ENCODE assay signal across 13 cellular contexts in the genomic region with DNA sequence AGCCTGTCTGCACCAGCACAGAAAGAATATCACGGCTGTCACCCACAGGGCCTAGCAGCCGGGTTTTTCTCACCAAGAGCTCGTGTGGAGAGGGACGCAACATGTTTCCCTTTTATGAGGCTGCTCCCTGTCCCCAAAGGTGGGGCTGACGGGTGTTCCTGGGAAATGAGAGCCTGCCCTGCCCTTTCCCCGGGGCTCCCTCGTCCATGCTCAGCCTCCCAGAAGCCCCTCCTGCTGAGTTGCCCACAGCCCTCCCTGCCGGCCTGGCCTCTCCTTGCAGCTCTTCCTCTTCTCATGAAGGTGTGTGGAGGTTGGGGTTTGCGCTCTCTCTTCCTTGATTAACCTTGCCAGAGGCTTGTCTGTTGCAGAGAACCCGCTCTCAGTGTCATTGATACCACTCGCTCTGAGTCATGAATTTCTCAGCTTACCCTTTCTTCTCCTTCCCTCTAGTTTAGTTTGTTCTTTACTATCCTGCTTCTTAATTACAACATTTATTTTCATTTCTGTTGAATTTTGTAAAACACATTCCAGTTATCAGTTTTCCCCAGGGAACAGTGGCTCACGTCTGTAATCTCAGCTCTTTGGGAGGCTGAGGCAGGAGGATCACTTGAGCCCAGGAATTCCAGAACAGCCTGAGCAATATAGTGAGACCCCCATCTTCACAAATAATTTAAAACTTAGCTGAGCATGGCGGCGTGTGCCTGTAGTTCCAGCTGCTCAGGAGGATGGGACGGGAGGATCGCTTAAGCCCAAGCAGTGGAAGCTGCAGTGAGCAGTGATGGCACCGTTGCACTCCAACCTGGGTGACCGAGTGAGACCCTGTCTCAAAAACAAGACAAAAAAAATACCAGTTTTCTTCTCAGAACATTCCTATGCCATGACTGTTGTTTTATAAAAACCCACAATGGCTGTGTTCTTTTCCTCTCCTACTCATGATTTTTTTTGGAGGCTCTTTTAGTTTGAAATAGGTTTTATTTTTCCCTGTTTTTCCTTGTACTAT.
DNase-seq lines count a peak whose midpoint lies in the region; ATAC-seq, FAIRE-seq and TF ChIP-seq lines count a peak whose summit lies in the region.
"Had no signal": no experiment of that assay in that cellular context is flagged by ENCODE, and none has a peak within 500 bp of the region (broad histone marks: within the 10 kb centered on the region; RNA-seq: fewer than 3 reads in every experiment).

No MANE protein-coding gene starts in this region.

- H3K9me3 Mint-ChIP-seq in natural killer cell treated with Interleukin-12 subunit alpha and Interleukin-12 subunit beta and Interleukin-15 and Interleukin-18, amount 100 ng/mL, for 72 hours = no peaks in the 10 kb centered on the region
- no peaks in the 10 kb centered on the region for H3K9me3 Mint-ChIP-seq in natural killer cell
- H3K9me3 Mint-ChIP-seq in Caco-2 (ENCODE audit: unreplicated experiment) = no peaks in the 10 kb centered on the region
- H3K9me3 Mint-ChIP-seq in Calu3 (ENCODE audit: low read depth, unreplicated experiment) = peaks cover 2% of the 10 kb centered on the region

- BruUV-seq in Caco-2 (replicated peaks; lab: Mats Ljungman, UMichigan) (no TSS peak), Calu3 (replicated peaks; lab: Mats Ljungman, UMichigan) (no TSS peak)

- TF ChIP-seq CTCF in natural killer cell (IDR thresholded peaks at IDR 0.05) = no peak
- TF ChIP-seq CTCF in Caco-2 (IDR thresholded peaks at IDR 0.05; ENCODE audit: insufficient read depth in 1 of 2, low read depth in 1 of 2, low read length in 1 of 2, severe bottlenecking in 1 of 2, unreplicated experiment in 1 of 2) = no peak
- no peak for TF ChIP-seq CTCF in Calu3 (IDR thresholded peaks at IDR 0.05; ENCODE audit: unreplicated experiment)

- H3K4me3 ChIP-seq in Caco-2 (ENCODE audit: low read depth, low read length) (no peak overlapping the region), MG63 (no peak overlapping the region)
- H3K4me3 ChIP-seq: BLaER1 treated with 17β-estradiol and CSF1 and Interleukin-3, amounts not matched to agents 10 nM and 100 nM; prostate gland had no signal

- CTCF ChIA-PET in Caco-2 (lab: Charles Lee) = interaction anchor here (0.6 kb wide), 1 partner anchor 99 kb away, joined by 3 read pairs; no protein-coding TSS in a partner anchor
- CTCF ChIA-PET in Calu3 (lab: Charles Lee) = no interaction called here

- H3K27me3 ChIP-seq in Caco-2 (replicated peaks; ENCODE audit: control insufficient read depth, insufficient read depth, low read length) (no peaks in the 10 kb centered on the region), MG63 (no peaks in the 10 kb centered on the region)

- H3K36me3 ChIP-seq in Caco-2 (ENCODE audit: control insufficient read depth, insufficient read depth, low read length) (0 out of 2 replicates have a peak, but pooled peaks cover 2% of the 10 kb centered on the region), MG63 (no peaks in the 10 kb centered on the region)
- H3K36me3 ChIP-seq: BLaER1 treated with 17β-estradiol and CSF1 and Interleukin-3, amounts not matched to agents 10 nM and 100 nM; prostate gland; WERI-Rb-1 had no signal

- H3K4me1 ChIP-seq in Caco-2 = peaks cover 14% of the 10 kb centered on the region

- no peak overlapping the region for H3K27ac Mint-ChIP-seq in natural killer cell treated with Interleukin-12 subunit alpha and Interleukin-12 subunit beta and Interleukin-15 and Interleukin-18, amount 100 ng/mL, for 72 hours
- H3K27ac Mint-ChIP-seq in natural killer cell = no peak overlapping the region
- no peak overlapping the region for H3K27ac Mint-ChIP-seq in Caco-2 (ENCODE audit: unreplicated experiment)
- no peak overlapping the region for H3K27ac Mint-ChIP-seq in Calu3 (ENCODE audit: unreplicated experiment)

- H3K27me3 Mint-ChIP-seq in natural killer cell treated with Interleukin-12 subunit alpha and Interleukin-12 subunit beta and Interleukin-15 and Interleukin-18, amount 100 ng/mL, for 72 hours = peaks cover 0 to 4% of the 10 kb centered on the region in 2 donors
- peaks cover 10 to 15% of the 10 kb centered on the region in 2 donors for H3K27me3 Mint-ChIP-seq in natural killer cell (ENCODE audit: low read depth in 2 of 2)
- no peaks in the 10 kb centered on the region for H3K27me3 Mint-ChIP-seq in Caco-2 (ENCODE audit: insufficient read depth, unreplicated experiment)
- H3K27me3 Mint-ChIP-seq in Calu3 (ENCODE audit: unreplicated experiment) = no peaks in the 10 kb centered on the region

- DNase-seq in natural killer cell treated with Interleukin-12 subunit alpha and Interleukin-12 subunit beta and Interleukin-15 and Interleukin-18, amount 100 ng/mL, for 72 hours (ENCODE audit: low spot score) = peak; percentile 39
- DNase-seq in natural killer cell (no peak), amniotic epithelial cell (ENCODE audit: low read depth) (peak; percentile 50), iris pigment epithelial cell (ENCODE audit: low read depth) (peak; percentile 66), urothelium cell line (ENCODE audit: low spot score) (peak; percentile 62), Caco-2 (no peak), Calu3 (no peak), MG63 (no peak)
- DNase-seq: activated gamma-delta T cell, NCI-H1417 treated with DMSO at 0.1 percent for 48 hours, WERI-Rb-1 had no signal

- no peak for FAIRE-seq in urothelium cell line (lab: Jason Lieb, UNC)

- POLR2A ChIA-PET in Caco-2 (lab: Charles Lee) = interaction anchor here (0.5 kb wide), 1 partner anchor 9 kb away, joined by 3 read pairs; no protein-coding TSS in a partner anchor

- no peak overlapping the region for H3K4me3 Mint-ChIP-seq in natural killer cell treated with Interleukin-12 subunit alpha and Interleukin-12 subunit beta and Interleukin-15 and Interleukin-18, amount 100 ng/mL, for 72 hours
- H3K4me3 Mint-ChIP-seq in natural killer cell (no peak overlapping the region), Caco-2 (ENCODE audit: unreplicated experiment) (no peak overlapping the region), Calu3 (ENCODE audit: low read depth, unreplicated experiment) (no peak overlapping the region)

- H3K4me1 Mint-ChIP-seq in natural killer cell treated with Interleukin-12 subunit alpha and Interleukin-12 subunit beta and Interleukin-15 and Interleukin-18, amount 100 ng/mL, for 72 hours (ENCODE audit: low read depth in 2 of 2) = peaks cover 12 to 16% of the 10 kb centered on the region in 2 donors
- H3K4me1 Mint-ChIP-seq in natural killer cell (peaks cover 16 to 29% of the 10 kb centered on the region in 2 donors), Caco-2 (ENCODE audit: low read depth, unreplicated experiment) (peaks cover 19% of the 10 kb centered on the region), Calu3 (ENCODE audit: low read depth, unreplicated experiment) (peaks cover 18% of the 10 kb centered on the region)

- no peaks in the 10 kb centered on the region for H3K9me3 ChIP-seq in Caco-2
- no peaks in the 10 kb centered on the region for H3K9me3 ChIP-seq in MG63
- H3K9me3 ChIP-seq: BLaER1 treated with 17β-estradiol and CSF1 and Interleukin-3, amounts not matched to agents 10 nM and 100 nM; prostate gland had no signal

- H3K36me3 Mint-ChIP-seq in natural killer cell treated with Interleukin-12 subunit alpha and Interleukin-12 subunit beta and Interleukin-15 and Interleukin-18, amount 100 ng/mL, for 72 hours = no peaks in the 10 kb centered on the region
- H3K36me3 Mint-ChIP-seq in natural killer cell (no peaks in the 10 kb centered on the region), Caco-2 (ENCODE audit: insufficient read depth, unreplicated experiment) (peaks cover 10% of the 10 kb centered on the region), Calu3 (ENCODE audit: insufficient read depth, unreplicated experiment) (peaks cover 17% of the 10 kb centered on the region)

- intact Hi-C loops in natural killer cell (cut with micrococcal nuclease) (no loop called here), Caco-2 (cut with micrococcal nuclease; ENCODE audit: unreplicated experiment) (loop anchor here (2.0 kb wide), 1 partner anchor 55 kb away; no protein-coding TSS in a partner anchor), Calu3 (cut with micrococcal nuclease; ENCODE audit: unreplicated experiment) (loop anchor here (2.0 kb wide), 1 partner anchor 23 kb away; no protein-coding TSS in a partner anchor)

- ATAC-seq in natural killer cell treated with Interleukin-12 subunit alpha and Interleukin-12 subunit beta and Interleukin-15 and Interleukin-18, amount 100 ng/mL, for 72 hours = no peak
- ATAC-seq in natural killer cell = no peak

Comparison
In these comparisons a context has a peak if more than half of its experiments do, and no peak if none do; other contexts are left out.
1. DNase-seq: peak in natural killer cell treated with Interleukin-12 subunit alpha and Interleukin-12 subunit beta and Interleukin-15 and Interleukin-18, amount 100 ng/mL, for 72 hours (single experiment), amniotic epithelial cell (single experiment), iris pigment epithelial cell (single experiment) and urothelium cell line (single experiment); none in natural killer cell (single experiment), Caco-2 (0 of 2), Calu3 (single experiment) and MG63 (single experiment).